18 cellular contexts compared by ENCODE assay signal in the genomic region with DNA sequence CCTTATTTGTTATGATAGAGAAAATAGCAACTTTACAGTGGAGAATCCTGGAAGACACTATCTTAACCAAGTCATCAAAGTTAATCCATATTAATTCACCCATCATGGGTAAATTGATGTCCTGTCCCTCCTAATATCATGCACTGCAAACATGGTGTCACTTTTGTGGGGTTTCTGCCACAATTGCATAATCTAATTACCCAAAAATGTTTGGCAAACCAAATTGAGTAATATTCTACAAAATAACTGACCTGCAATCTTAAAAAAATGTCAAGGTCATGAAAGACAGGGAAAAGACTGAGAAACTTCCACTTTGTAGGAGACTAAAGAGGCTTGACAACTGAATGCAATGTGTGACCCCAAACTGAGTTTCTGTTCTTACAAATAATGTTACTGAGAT. TPM values are rescaled to one million over a fixed set of nuclear protein-coding genes. Genes with fewer than 3 reads are reported as not detected.
"Had no signal": no experiment of that assay in that cellular context is flagged by ENCODE, and none has a peak within 500 bp of the region (broad histone marks: within the 10 kb centered on the region; RNA-seq: fewer than 3 reads in every experiment).

No MANE protein-coding gene starts in this region.

- ATAC-seq: gastrocnemius medialis; heart right ventricle; left lobe of liver; naive thymus-derived CD4-positive, alpha-beta T cell had no signal

- H3K9me3 ChIP-seq: esophagus muscularis mucosa, gastrocnemius medialis, sigmoid colon, thyroid gland had no signal

- H3K27ac ChIP-seq: epithelial cell of prostate, esophagus muscularis mucosa, gastrocnemius medialis, heart right ventricle, sigmoid colon, suprapubic skin, thyroid gland had no signal

- H3K27me3 ChIP-seq: esophagus muscularis mucosa, gastrocnemius medialis, heart right ventricle, sigmoid colon, suprapubic skin, thyroid gland had no signal

- H3K36me3 ChIP-seq: esophagus muscularis mucosa, gastrocnemius medialis, heart right ventricle, sigmoid colon, suprapubic skin, thyroid gland had no signal

- DNase-seq: effector memory CD4-positive, alpha-beta T cell; gastrocnemius medialis; heart right ventricle; hypothalamus; mammary epithelial cell; naive thymus-derived CD4-positive, alpha-beta T cell; posterior cingulate gyrus; sigmoid colon; small intestine; stimulated activated CD4-positive, alpha-beta T cell treated with anti-CD3 and anti-CD28 coated beads, Interleukin-12 subunit alpha, Interleukin-12 subunit beta, amount 100 ng/mL, for 4 hours; stimulated activated naive CD4-positive, alpha-beta T cell treated with Interleukin-2 at 50 U/mL for 16 hours; thyroid gland had no signal

- H3K4me1 ChIP-seq: esophagus muscularis mucosa, gastrocnemius medialis, sigmoid colon, suprapubic skin had no signal

- H3K4me3 ChIP-seq: esophagus muscularis mucosa, gastrocnemius medialis, heart right ventricle, sigmoid colon, suprapubic skin, thyroid gland had no signal

RNA-seq across cellular contexts. Expression of a gene that starts 37.1 kb away (rescaled TPM):
- total RNA-seq: osteocyte had no signal
- polyA plus RNA-seq: neural cell had no signal
